In genomic region chr12:6967548-6968100, GRCh38 we compare ENCODE assay signal across 18 cellular contexts. TPM values are rescaled to one million over a fixed set of nuclear protein-coding genes. Genes with fewer than 3 reads are reported as not detected.
DNase-seq lines count a peak whose midpoint lies in the region; ATAC-seq, FAIRE-seq and TF ChIP-seq lines count a peak whose summit lies in the region.
"Had no signal": no experiment of that assay in that cellular context is flagged by ENCODE, and none has a peak within 500 bp of the region (broad histone marks: within the 10 kb centered on the region; RNA-seq: fewer than 3 reads in every experiment).

No MANE protein-coding gene starts in this region.

- peak overlapping the region; percentile 48 for H4K8ac ChIP-seq in neuronal stem cell (ENCODE audit: low read depth, low read length)

- H2AK5ac ChIP-seq in neuronal stem cell (ENCODE audit: low read depth, low read length), result no peak overlapping the region

- H3K14ac ChIP-seq in neuronal stem cell (ENCODE audit: low read length), result no peak overlapping the region

- no peak overlapping the region for H4K91ac ChIP-seq in neuronal stem cell (ENCODE audit: low read depth, low read length, poor library complexity)

- peaks cover 3% of the 10 kb centered on the region for H3K79me1 ChIP-seq in neuronal stem cell (ENCODE audit: low read depth, low read length)

- no peak for ATAC-seq in CD4-positive, CD25-positive, alpha-beta regulatory T cell (ENCODE audit: low read depth in 2 of 2)
- ATAC-seq in HG02840 (IDR thresholded peaks at IDR 0.05; ENCODE audit: low FRiP score, unreplicated experiment), result no peak

- H3K4me3 Mint-ChIP-seq in CD4-positive, CD25-positive, alpha-beta regulatory T cell, result peak overlapping the region in 3 of 4 donors; percentile 31 to 61 (median 51)
- H3K4me3 Mint-ChIP-seq in HFFc6 (no peak overlapping the region), astrocyte (ENCODE audit: unreplicated experiment) (no peak overlapping the region)

- no peak for TF ChIP-seq POLR2A in GM12891 (IDR thresholded peaks at IDR 0.05; ENCODE audit: low read depth, low read length)

- H2BK5ac ChIP-seq in neuronal stem cell (ENCODE audit: low read length), result no peak overlapping the region

- H3K79me2 ChIP-seq in astrocyte (ENCODE audit: insufficient read depth, low read length), result peaks cover 55% of the 10 kb centered on the region

- no peak overlapping the region for H3K4ac ChIP-seq in neuronal stem cell (ENCODE audit: low read length)

- no peak for TF ChIP-seq CTCF in HFFc6 (IDR thresholded peaks at IDR 0.05)
- no peak for TF ChIP-seq CTCF in astrocyte (IDR thresholded peaks at IDR 0.05; ENCODE audit: insufficient read depth, low read depth, low read length)

- no peak overlapping the region for H2BK12ac ChIP-seq in neuronal stem cell (ENCODE audit: low read length)

- no peak overlapping the region for H3K4me3 ChIP-seq in CD4-positive, CD25-positive, alpha-beta regulatory T cell (ENCODE audit: low read depth, low read length)
- H3K4me3 ChIP-seq in astrocyte (ENCODE audit: insufficient read depth, low read depth, low read length), result no peak overlapping the region
- H3K4me3 ChIP-seq in neuronal stem cell (ENCODE audit: low read length in 2 of 2), result peak overlapping the region in 1 of 2 donors; percentile 57
- H3K4me3 ChIP-seq: adrenal gland, thoracic aorta had no signal

- H3K4me2 ChIP-seq in astrocyte (ENCODE audit: low read length) (no peak overlapping the region), neuronal stem cell (ENCODE audit: insufficient read depth, low read length, poor library complexity, severe bottlenecking) (no peak overlapping the region)

- H3K36me3 ChIP-seq in CD4-positive, CD25-positive, alpha-beta regulatory T cell (ENCODE audit: control insufficient read depth, insufficient read depth, low read length), result peaks cover 42% of the 10 kb centered on the region
- H3K36me3 ChIP-seq in astrocyte (ENCODE audit: insufficient read depth, low read length) (peaks cover 29% of the 10 kb centered on the region), neuronal stem cell (replicated peaks in 1 of 2; ENCODE audit: control insufficient read depth in 2 of 2, insufficient read depth in 2 of 2, low read length in 2 of 2) (peaks cover 30 to 59% of the 10 kb centered on the region in 2 donors)

- H2AFZ ChIP-seq in astrocyte (ENCODE audit: low read depth, low read length) (no peak overlapping the region), neuronal stem cell (ENCODE audit: low read length) (no peak overlapping the region)

- no peak overlapping the region for H2BK15ac ChIP-seq in neuronal stem cell (ENCODE audit: low read length)

- no peak overlapping the region for H3K23ac ChIP-seq in neuronal stem cell (ENCODE audit: low read depth, low read length, poor library complexity)

- H3K27ac Mint-ChIP-seq in CD4-positive, CD25-positive, alpha-beta regulatory T cell, result no peak overlapping the region
- H3K27ac Mint-ChIP-seq in HFFc6, result peak overlapping the region; percentile 13
- peak overlapping the region; percentile 69 for H3K27ac Mint-ChIP-seq in astrocyte (ENCODE audit: unreplicated experiment)

- no peak overlapping the region for H3K9ac ChIP-seq in astrocyte (ENCODE audit: low read length)
- H3K9ac ChIP-seq in neuronal stem cell (ENCODE audit: low read depth, low read length, poor library complexity), result no peak overlapping the region

- H3K27me3 ChIP-seq in CD4-positive, CD25-positive, alpha-beta regulatory T cell (ENCODE audit: control insufficient read depth, insufficient read depth, low read length), result no peaks in the 10 kb centered on the region
- H3K27me3 ChIP-seq in astrocyte (ENCODE audit: insufficient read depth, low read length) (no peaks in the 10 kb centered on the region), neuronal stem cell (ENCODE audit: control insufficient read depth in 3 of 3, insufficient read depth in 3 of 3, low read depth in 1 of 3, low read length in 3 of 3) (no peaks in the 10 kb centered on the region)
- H3K27me3 ChIP-seq: adrenal gland had no signal

- peaks cover 36% of the 10 kb centered on the region for H3K4me1 ChIP-seq in CD4-positive, CD25-positive, alpha-beta regulatory T cell (ENCODE audit: control insufficient read depth, insufficient read depth, low read length, poor library complexity, severe bottlenecking)
- H3K4me1 ChIP-seq in astrocyte (ENCODE audit: insufficient read depth, low read length), result peaks cover 12% of the 10 kb centered on the region
- H3K4me1 ChIP-seq in neuronal stem cell (ENCODE audit: control insufficient read depth in 2 of 2, insufficient read depth in 1 of 2, low read depth in 1 of 2, low read length in 2 of 2), result peaks cover 7 to 18% of the 10 kb centered on the region in 2 donors

- no peak overlapping the region for H2BK120ac ChIP-seq in neuronal stem cell (ENCODE audit: low read depth, low read length)

- H3K4me1 Mint-ChIP-seq in CD4-positive, CD25-positive, alpha-beta regulatory T cell, result peaks cover 17 to 59% (median 35%) of the 10 kb centered on the region in 4 donors
- H3K4me1 Mint-ChIP-seq in HFFc6 (ENCODE audit: low read depth) (peaks cover 32% of the 10 kb centered on the region), astrocyte (ENCODE audit: low read depth, unreplicated experiment) (peaks cover 20% of the 10 kb centered on the region)

- FAIRE-seq in astrocyte (lab: Jason Lieb, UNC), result no peak
- no peak for FAIRE-seq in GM12891 (lab: Jason Lieb, UNC)

- WGBS in neuronal stem cell (ENCODE audit: extremely low coverage in 2 of 2, insufficient read length in 2 of 2, insufficient replicate concordance in 1 of 2), 2 donors, result no CpG with 5 or more reads among the region's 13 CpGs

- H3K27me3 Mint-ChIP-seq in CD4-positive, CD25-positive, alpha-beta regulatory T cell, result no peaks in the 10 kb centered on the region
- H3K27me3 Mint-ChIP-seq in HFFc6 (ENCODE audit: insufficient read depth) (peaks cover 5% of the 10 kb centered on the region), astrocyte (ENCODE audit: low read depth, unreplicated experiment) (no peaks in the 10 kb centered on the region)
- H3K27me3 Mint-ChIP-seq: CD4-positive, alpha-beta memory T cell had no signal

- no peaks in the 10 kb centered on the region for H3K9me3 ChIP-seq in CD4-positive, CD25-positive, alpha-beta regulatory T cell (ENCODE audit: control insufficient read depth in 2 of 2, low read length in 2 of 2)
- H3K9me3 ChIP-seq in astrocyte (ENCODE audit: insufficient read depth, low read depth, low read length) (no peaks in the 10 kb centered on the region), neuronal stem cell (replicated peaks in 1 of 2; ENCODE audit: control insufficient read depth in 2 of 2, insufficient read depth in 1 of 2, low read depth in 1 of 2, low read length in 2 of 2) (no peaks in the 10 kb centered on the region)
- H3K9me3 ChIP-seq: adrenal gland, thoracic aorta had no signal

- H3K9me3 Mint-ChIP-seq in CD4-positive, CD25-positive, alpha-beta regulatory T cell, result no peaks in the 10 kb centered on the region
- H3K9me3 Mint-ChIP-seq in HFFc6 (no peaks in the 10 kb centered on the region), astrocyte (ENCODE audit: unreplicated experiment) (no peaks in the 10 kb centered on the region)

- H3K27ac ChIP-seq in CD4-positive, CD25-positive, alpha-beta regulatory T cell (ENCODE audit: insufficient read depth, low read length, poor library complexity, severe bottlenecking), result no peak overlapping the region
- H3K27ac ChIP-seq in astrocyte (ENCODE audit: low read depth, low read length) (no peak overlapping the region), neuronal stem cell (replicated peaks; ENCODE audit: low read length) (no peak overlapping the region)
- H3K27ac ChIP-seq: thoracic aorta had no signal

- no peak for DNase-seq in CD4-positive, CD25-positive, alpha-beta regulatory T cell
- DNase-seq in HFFc6 (no peak), astrocyte (ENCODE audit: low read depth) (no peak), neuronal stem cell (ENCODE audit: low spot score) (no peak), GM12891 (ENCODE audit: insufficient read length, low spot score) (no peak)
- no peak for DNase-seq in NK-92 treated with Interleukin-12 subunit alpha and Interleukin-12 subunit beta, amount 100 ng/mL, for 24 hours (lab: John Stamatoyannopoulos, UW)
- DNase-seq: adrenal gland; CD4-positive, alpha-beta memory T cell; EL; head of caudate nucleus; kidney glomerular epithelial cell; NCI-H748 treated with DMSO at 0.1 percent for 48 hours; SIG-M5 had no signal

- H3K18ac ChIP-seq in neuronal stem cell (ENCODE audit: low read length), result no peak overlapping the region

- peaks cover 20% of the 10 kb centered on the region for H3K36me3 Mint-ChIP-seq in CD4-positive, CD25-positive, alpha-beta regulatory T cell
- H3K36me3 Mint-ChIP-seq in HFFc6 (ENCODE audit: low read depth) (peaks cover 35% of the 10 kb centered on the region), astrocyte (ENCODE audit: low read depth, unreplicated experiment) (peaks cover 12% of the 10 kb centered on the region)

- H4K20me1 ChIP-seq in astrocyte (ENCODE audit: insufficient read depth, low read length), result peaks cover 7% of the 10 kb centered on the region

RNA-seq across cellular contexts. Expression of gene PHB2, which starts 2.8 kb away (rescaled TPM):
- total RNA-seq in CD4-positive, CD25-positive, alpha-beta regulatory T cell, result 134 TPM
- polyA plus RNA-seq in CD4-positive, CD25-positive, alpha-beta regulatory T cell, result 100 to 1,000 TPM; 118 to 134 (median 125) TPM
- 100 to 1,000 TPM; 160 to 198 (median 182) TPM for total RNA-seq in HFFc6 (2021; fragmentation: NEBNext Ultra II Directional; extraction: Animal tissue kit (Norgen Biotek cat#: 25700))
- 171 and 176 TPM in 2 replicates for total RNA-seq in astrocyte
- polyA plus RNA-seq in neuronal stem cell (2013, experiment 1 of 2), result 315 TPM
- polyA plus RNA-seq in neuronal stem cell (2013, experiment 2 of 2), result 311 TPM
- polyA plus RNA-seq in GM12891 (2012; ENCODE audit: low read depth, missing spikeins), result 357 TPM

RNA-seq across cellular contexts. Expression of gene EMG1, which starts 3.1 kb away (rescaled TPM):
- total RNA-seq in CD4-positive, CD25-positive, alpha-beta regulatory T cell, result 44.1 TPM
- 10 to 100 TPM; 71.8 to 89.4 (median 79.4) TPM for polyA plus RNA-seq in CD4-positive, CD25-positive, alpha-beta regulatory T cell
- 10 to 100 TPM; 64.9 to 83.7 (median 75.6) TPM for total RNA-seq in HFFc6 (2021; fragmentation: NEBNext Ultra II Directional; extraction: Animal tissue kit (Norgen Biotek cat#: 25700))
- total RNA-seq in astrocyte, result 38.6 and 39.1 TPM in 2 replicates
- polyA plus RNA-seq in neuronal stem cell (2013, experiment 1 of 2), result 24.4 TPM
- 24.2 TPM for polyA plus RNA-seq in neuronal stem cell (2013, experiment 2 of 2)
- polyA plus RNA-seq in GM12891 (2012; ENCODE audit: low read depth, missing spikeins), result 70.2 TPM

RNA-seq across cellular contexts. Expression of gene PTPN6, which starts 16.5 kb away (rescaled TPM):
- total RNA-seq in CD4-positive, CD25-positive, alpha-beta regulatory T cell, result 174 TPM
- polyA plus RNA-seq in CD4-positive, CD25-positive, alpha-beta regulatory T cell, result 100 to 1,000 TPM; 261 to 321 (median 291) TPM
- total RNA-seq in HFFc6 (2021; fragmentation: NEBNext Ultra II Directional; extraction: Animal tissue kit (Norgen Biotek cat#: 25700)), result not detected
- 5.2 and 8.9 TPM in 2 replicates for total RNA-seq in astrocyte
- polyA plus RNA-seq in neuronal stem cell (2013, experiment 1 of 2), result 3.2 TPM
- polyA plus RNA-seq in neuronal stem cell (2013, experiment 2 of 2), result 2.7 TPM
- polyA plus RNA-seq in GM12891 (2012; ENCODE audit: low read depth, missing spikeins), result 446 TPM

RNA-seq across cellular contexts. Expression of gene C12orf57, which starts 23.8 kb away (rescaled TPM):
- 186 TPM for total RNA-seq in CD4-positive, CD25-positive, alpha-beta regulatory T cell
- polyA plus RNA-seq in CD4-positive, CD25-positive, alpha-beta regulatory T cell, result 100 to 1,000 TPM; 310 to 410 (median 340) TPM
- 100 to 1,000 TPM; 115 to 131 (median 123) TPM for total RNA-seq in HFFc6 (2021; fragmentation: NEBNext Ultra II Directional; extraction: Animal tissue kit (Norgen Biotek cat#: 25700))
- total RNA-seq in astrocyte, result 117 and 123 TPM in 2 replicates
- polyA plus RNA-seq in neuronal stem cell (2013, experiment 1 of 2), result 511 TPM
- polyA plus RNA-seq in neuronal stem cell (2013, experiment 2 of 2), result 489 TPM
- 367 TPM for polyA plus RNA-seq in GM12891 (2012; ENCODE audit: low read depth, missing spikeins)

RNA-seq across cellular contexts. Expression of gene RNU7-1, which starts 24.0 kb away (rescaled TPM):
- total RNA-seq in CD4-positive, CD25-positive, alpha-beta regulatory T cell, result not detected
- polyA plus RNA-seq in CD4-positive, CD25-positive, alpha-beta regulatory T cell, result not detected
- total RNA-seq in HFFc6 (2021; fragmentation: NEBNext Ultra II Directional; extraction: Animal tissue kit (Norgen Biotek cat#: 25700)), result not detected
- total RNA-seq in astrocyte, result not detected in 2 replicates
- polyA plus RNA-seq in neuronal stem cell (2013, experiment 1 of 2), result not detected
- not detected for polyA plus RNA-seq in neuronal stem cell (2013, experiment 2 of 2)
- not detected for polyA plus RNA-seq in GM12891 (2012; ENCODE audit: low read depth, missing spikeins)
- total RNA-seq: adrenal gland; CD4-positive, alpha-beta memory T cell; chondrocyte; mucosa of gallbladder; thoracic aorta had no signal
- polyA plus RNA-seq: adrenal gland; CD4-positive, alpha-beta memory T cell; esophagus had no signal

Comparison
In these comparisons a context has a peak if more than half of its experiments do, and no peak if none do; other contexts are left out.
1. H3K27ac Mint-ChIP-seq: peak in HFFc6 (single experiment) and astrocyte (single experiment); none in CD4-positive, CD25-positive, alpha-beta regulatory T cell (0 of 3).
2. H3K4me3 Mint-ChIP-seq: peak in CD4-positive, CD25-positive, alpha-beta regulatory T cell (3 of 4); none in HFFc6 (single experiment) and astrocyte (single experiment).
3. RNA of gene PTPN6, which starts 16.5 kb away (total RNA-seq): 174 TPM in CD4-positive, CD25-positive, alpha-beta regulatory T cell (single experiment); 5.2 to 8.9 TPM in astrocyte and not detected in HFFc6; every median in the first group is over 10 times any median in the second.